1 cellular context compared by ENCODE assay signal in the genomic region with DNA sequence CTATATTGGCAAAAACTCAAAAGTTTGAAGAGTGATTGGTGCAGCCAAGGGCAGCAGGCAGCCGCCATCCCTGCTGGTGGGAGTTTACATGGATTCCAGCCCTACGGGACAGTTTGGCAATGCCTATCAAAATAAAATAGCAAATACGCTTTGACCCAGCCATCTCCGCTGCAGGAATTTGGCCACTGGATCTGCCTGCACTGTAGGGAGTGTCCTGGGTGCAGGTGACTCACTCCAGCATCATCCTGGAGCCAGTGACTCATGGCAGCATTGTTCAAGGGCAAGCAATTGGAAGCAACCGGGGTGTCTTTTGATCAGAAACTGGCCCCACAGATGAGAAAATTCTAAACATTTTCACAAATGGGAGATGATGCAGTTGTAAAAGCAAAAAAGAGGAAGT.
A peak's percentile ranks its signal among the peaks of the same experiment; 100 is the strongest.
TF ChIP-seq lines count a peak whose summit lies in the region.

No MANE protein-coding gene starts in this region.

TF ChIP-seq in HCT116, 20 proteins besides CTCF, POLR2A, EP300 and RAD21 (continued from another document):
- no peak for TF ChIP-seq ATF3 (IDR thresholded peaks at IDR 0.05)
- TF ChIP-seq EGR1 (IDR thresholded peaks at IDR 0.05; ENCODE audit: low read depth) = no peak
- peak; percentile 80 for TF ChIP-seq YY1 (IDR thresholded peaks at IDR 0.05; ENCODE audit: extremely low read depth, insufficient replicate concordance, low read depth, low read length)
- no peak for TF ChIP-seq CBX3 (IDR thresholded peaks at IDR 0.05; ENCODE audit: low read depth)
- no peak for TF ChIP-seq ELF1 (IDR thresholded peaks at IDR 0.05; ENCODE audit: borderline replicate concordance, low read depth)
- no peak for TF ChIP-seq EZH2 (IDR thresholded peaks at IDR 0.05)
- TF ChIP-seq ZNF274 (IDR thresholded peaks at IDR 0.05; ENCODE audit: low read depth, low read length) = no peak
- TF ChIP-seq ZFX (IDR thresholded peaks at IDR 0.05) = no peak
- TF ChIP-seq, protein P1, sequence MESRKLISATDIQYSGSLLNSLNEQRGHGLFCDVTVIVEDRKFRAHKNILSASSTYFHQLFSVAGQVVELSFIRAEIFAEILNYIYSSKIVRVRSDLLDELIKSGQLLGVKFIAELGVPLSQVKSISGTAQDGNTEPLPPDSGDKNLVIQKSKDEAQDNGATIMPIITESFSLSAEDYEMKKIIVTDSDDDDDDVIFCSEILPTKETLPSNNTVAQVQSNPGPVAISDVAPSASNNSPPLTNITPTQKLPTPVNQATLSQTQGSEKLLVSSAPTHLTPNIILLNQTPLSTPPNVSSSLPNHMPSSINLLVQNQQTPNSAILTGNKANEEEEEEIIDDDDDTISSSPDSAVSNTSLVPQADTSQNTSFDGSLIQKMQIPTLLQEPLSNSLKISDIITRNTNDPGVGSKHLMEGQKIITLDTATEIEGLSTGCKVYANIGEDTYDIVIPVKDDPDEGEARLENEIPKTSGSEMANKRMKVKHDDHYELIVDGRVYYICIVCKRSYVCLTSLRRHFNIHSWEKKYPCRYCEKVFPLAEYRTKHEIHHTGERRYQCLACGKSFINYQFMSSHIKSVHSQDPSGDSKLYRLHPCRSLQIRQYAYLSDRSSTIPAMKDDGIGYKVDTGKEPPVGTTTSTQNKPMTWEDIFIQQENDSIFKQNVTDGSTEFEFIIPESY (IDR thresholded peaks at IDR 0.05; ENCODE audit: extremely low read depth, insufficient replicate concordance, low read length) = peak; percentile 63
- no peak for TF ChIP-seq EZH2phosphoT487 (IDR thresholded peaks at IDR 0.05; ENCODE audit: borderline replicate concordance)
- TF ChIP-seq SP1 (IDR thresholded peaks at IDR 0.05; ENCODE audit: low read depth) = no peak
- peak; percentile 94 for TF ChIP-seq TCF7L2 (IDR thresholded peaks at IDR 0.05; ENCODE audit: borderline replicate concordance, extremely low read depth, insufficient read depth, insufficient read length)
- TF ChIP-seq, protein P2, sequence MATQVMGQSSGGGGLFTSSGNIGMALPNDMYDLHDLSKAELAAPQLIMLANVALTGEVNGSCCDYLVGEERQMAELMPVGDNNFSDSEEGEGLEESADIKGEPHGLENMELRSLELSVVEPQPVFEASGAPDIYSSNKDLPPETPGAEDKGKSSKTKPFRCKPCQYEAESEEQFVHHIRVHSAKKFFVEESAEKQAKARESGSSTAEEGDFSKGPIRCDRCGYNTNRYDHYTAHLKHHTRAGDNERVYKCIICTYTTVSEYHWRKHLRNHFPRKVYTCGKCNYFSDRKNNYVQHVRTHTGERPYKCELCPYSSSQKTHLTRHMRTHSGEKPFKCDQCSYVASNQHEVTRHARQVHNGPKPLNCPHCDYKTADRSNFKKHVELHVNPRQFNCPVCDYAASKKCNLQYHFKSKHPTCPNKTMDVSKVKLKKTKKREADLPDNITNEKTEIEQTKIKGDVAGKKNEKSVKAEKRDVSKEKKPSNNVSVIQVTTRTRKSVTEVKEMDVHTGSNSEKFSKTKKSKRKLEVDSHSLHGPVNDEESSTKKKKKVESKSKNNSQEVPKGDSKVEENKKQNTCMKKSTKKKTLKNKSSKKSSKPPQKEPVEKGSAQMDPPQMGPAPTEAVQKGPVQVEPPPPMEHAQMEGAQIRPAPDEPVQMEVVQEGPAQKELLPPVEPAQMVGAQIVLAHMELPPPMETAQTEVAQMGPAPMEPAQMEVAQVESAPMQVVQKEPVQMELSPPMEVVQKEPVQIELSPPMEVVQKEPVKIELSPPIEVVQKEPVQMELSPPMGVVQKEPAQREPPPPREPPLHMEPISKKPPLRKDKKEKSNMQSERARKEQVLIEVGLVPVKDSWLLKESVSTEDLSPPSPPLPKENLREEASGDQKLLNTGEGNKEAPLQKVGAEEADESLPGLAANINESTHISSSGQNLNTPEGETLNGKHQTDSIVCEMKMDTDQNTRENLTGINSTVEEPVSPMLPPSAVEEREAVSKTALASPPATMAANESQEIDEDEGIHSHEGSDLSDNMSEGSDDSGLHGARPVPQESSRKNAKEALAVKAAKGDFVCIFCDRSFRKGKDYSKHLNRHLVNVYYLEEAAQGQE (IDR thresholded peaks at IDR 0.05; ENCODE audit: low read depth) = no peak
- no peak for TF ChIP-seq MAX (IDR thresholded peaks at IDR 0.05)
